Comparison of ENCODE assay signal across 1 cellular context in the genomic region with DNA sequence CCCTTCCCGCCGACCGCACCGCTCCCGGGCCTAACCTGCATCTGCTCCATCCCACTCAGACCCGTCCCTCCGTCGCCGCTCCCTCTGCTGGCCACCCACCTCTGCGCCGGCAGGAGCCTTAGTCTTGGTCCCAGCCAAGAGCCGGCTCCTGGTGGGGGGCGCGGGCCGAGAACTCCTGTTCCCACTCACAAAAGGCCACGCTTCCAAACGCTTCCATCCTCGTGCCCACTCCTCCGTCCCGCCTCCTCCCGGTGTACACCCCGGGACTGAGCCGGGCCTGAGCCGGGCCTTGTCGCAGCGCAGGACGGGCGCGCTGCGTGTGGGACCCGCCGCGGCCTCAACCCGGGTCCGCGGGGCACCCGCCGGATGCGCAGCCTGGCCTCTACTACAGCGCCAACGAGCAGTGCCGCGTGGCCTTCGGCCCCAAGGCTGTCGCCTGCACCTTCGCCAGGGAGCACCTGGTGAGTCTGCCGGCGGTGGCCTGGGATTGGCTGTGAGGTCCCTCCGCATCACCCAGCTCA.
TF ChIP-seq lines count a peak whose summit lies in the region.

No MANE protein-coding gene starts in this region.

TF ChIP-seq in H1, 55 proteins besides CTCF, POLR2A, EP300 and RAD21:
- TF ChIP-seq EZH2 (IDR thresholded peaks at IDR 0.05; ENCODE audit: low read depth, low read length, severe bottlenecking) (no peak), CHD7 (IDR thresholded peaks at IDR 0.05; ENCODE audit: insufficient replicate concordance, low read length) (no peak), TEAD4 (IDR thresholded peaks at IDR 0.05; ENCODE audit: low read depth, low read length) (no peak), SRF (IDR thresholded peaks at IDR 0.05; ENCODE audit: low read depth, low read length) (no peak), ASH2L (IDR thresholded peaks at IDR 0.05; ENCODE audit: low read length) (peak; percentile 93), SIN3A (conservative IDR thresholded peaks at IDR 0.05 in 1 of 2, IDR thresholded peaks at IDR 0.05 in 1 of 2; ENCODE audit: low read depth in 1 of 2, low read length in 2 of 2) (0 out of 4 replicates have a peak, but pooled peaks of 1 of the 2 experiments have one; percentile 44), CREB1 (IDR thresholded peaks at IDR 0.05) (peak; percentile 8; the same call in 1 of the 2 replicates), SIRT6 (IDR thresholded peaks at IDR 0.05; ENCODE audit: low read length) (no peak), TAF1 (IDR thresholded peaks at IDR 0.05; ENCODE audit: low read depth, low read length) (0 out of 2 replicates have a peak, but pooled peaks have one; percentile 25), TAF7 (optimal IDR thresholded peaks at IDR 0.05; ENCODE audit: borderline replicate concordance, low read depth, low read length) (peak; percentile 28), KDM1A (IDR thresholded peaks at IDR 0.05; ENCODE audit: borderline replicate concordance, low read length) (0 out of 2 replicates have a peak, but pooled peaks have one; percentile 46), NRF1 (IDR thresholded peaks at IDR 0.05; ENCODE audit: low read depth, low read length) (no peak), HDAC6 (IDR thresholded peaks at IDR 0.05; ENCODE audit: low read depth, low read length) (no peak), BACH1 (IDR thresholded peaks at IDR 0.05; ENCODE audit: low read length) (peak; percentile 23; the same call in 1 of the 2 replicates), CBX8 (IDR thresholded peaks at IDR 0.05; ENCODE audit: borderline replicate concordance, low read depth, low read length) (no peak), MAX (IDR thresholded peaks at IDR 0.05) (peak; percentile 95), EGR1 (IDR thresholded peaks at IDR 0.05; ENCODE audit: borderline replicate concordance, low read depth, low read length) (no peak; the same call in 1 of the 2 replicates), HDAC2 (IDR thresholded peaks at IDR 0.05; ENCODE audit: borderline replicate concordance in 1 of 2, low read depth in 2 of 2, low read length in 2 of 2) (no peak), JUN (IDR thresholded peaks at IDR 0.05; ENCODE audit: low read depth, low read length) (no peak), KDM4A (IDR thresholded peaks at IDR 0.05; ENCODE audit: low read depth, low read length, severe bottlenecking) (peak; percentile 71), CTBP2 (IDR thresholded peaks at IDR 0.05; ENCODE audit: borderline replicate concordance, insufficient read depth, insufficient read length, low read length) (peak; percentile 82), PHF8 (conservative IDR thresholded peaks at IDR 0.05; ENCODE audit: low read depth, low read length) (0 out of 2 replicates have a peak, but pooled peaks have one; percentile 7), GABPA (IDR thresholded peaks at IDR 0.05; ENCODE audit: borderline replicate concordance, insufficient read depth, low read length) (peak; percentile 70; the same call in 1 of the 2 replicates), ZNF274 (IDR thresholded peaks at IDR 0.05; ENCODE audit: borderline replicate concordance, extremely low read depth, low read length) (no peak)
- TF ChIP-seq, protein P1, sequence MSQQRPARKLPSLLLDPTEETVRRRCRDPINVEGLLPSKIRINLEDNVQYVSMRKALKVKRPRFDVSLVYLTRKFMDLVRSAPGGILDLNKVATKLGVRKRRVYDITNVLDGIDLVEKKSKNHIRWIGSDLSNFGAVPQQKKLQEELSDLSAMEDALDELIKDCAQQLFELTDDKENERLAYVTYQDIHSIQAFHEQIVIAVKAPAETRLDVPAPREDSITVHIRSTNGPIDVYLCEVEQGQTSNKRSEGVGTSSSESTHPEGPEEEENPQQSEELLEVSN (IDR thresholded peaks at IDR 0.05): peak; percentile 92; the same call in 1 of the 2 replicates
TF ChIP-seq in H1: peak in this region for 13.
